20 cellular contexts compared by ENCODE assay signal in the genomic region with DNA sequence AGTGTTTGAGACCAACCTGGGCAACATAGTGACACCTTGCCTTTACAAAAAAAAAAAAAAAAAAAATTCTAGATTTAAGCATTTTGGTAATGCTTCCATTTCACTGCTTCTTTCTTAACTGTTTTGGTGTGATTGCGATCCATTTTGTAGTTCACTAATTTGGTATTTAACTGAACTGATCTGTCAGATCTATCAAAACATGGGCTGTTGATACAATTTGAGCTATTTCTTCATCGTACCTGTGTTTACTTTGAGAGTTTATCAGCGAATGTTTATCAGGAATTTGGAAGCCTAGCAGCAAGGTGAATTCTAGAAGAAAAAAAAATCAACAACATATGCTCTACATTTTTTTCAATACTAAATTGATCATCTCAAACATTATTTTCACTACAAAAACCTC.
DNase-seq lines count a peak whose midpoint lies in the region; ATAC-seq, FAIRE-seq and TF ChIP-seq lines count a peak whose summit lies in the region.
"Had no signal": no experiment of that assay in that cellular context is flagged by ENCODE, and none has a peak within 500 bp of the region (broad histone marks: within the 10 kb centered on the region; RNA-seq: fewer than 3 reads in every experiment).

No MANE protein-coding gene starts in this region.

- peak; percentile 39 for FAIRE-seq in astrocyte (lab: Jason Lieb, UNC)
- FAIRE-seq: A549, D721Med, G401.6, GM12891, GM19239 had no signal

- TF ChIP-seq CTCF in WTC11 (IDR thresholded peaks at IDR 0.05) (no peak), astrocyte (IDR thresholded peaks at IDR 0.05; ENCODE audit: insufficient read depth, low read depth, low read length) (no peak), right lobe of liver (IDR thresholded peaks at IDR 0.05) (no peak)

- POLR2A ChIA-PET in WTC11 (lab: Charles Lee) = no interaction called here

- H3K79me2 ChIP-seq in astrocyte (ENCODE audit: insufficient read depth, low read length) = no peaks in the 10 kb centered on the region

- H3K9ac ChIP-seq in astrocyte (ENCODE audit: low read length) = no peak overlapping the region
- H3K9ac ChIP-seq: BLaER1 treated with 17β-estradiol and CSF1 and Interleukin-3, amounts not matched to agents 10 nM and 100 nM had no signal

- H2AFZ ChIP-seq in astrocyte (ENCODE audit: low read depth, low read length) = no peak overlapping the region

- no peaks in the 10 kb centered on the region for H3K27me3 Mint-ChIP-seq in WTC11 (ENCODE audit: low read depth)
- H3K27me3 Mint-ChIP-seq in astrocyte (ENCODE audit: low read depth, unreplicated experiment) = no peaks in the 10 kb centered on the region
- H3K27me3 Mint-ChIP-seq: B cell; CD4-positive, alpha-beta T cell had no signal

- no peaks in the 10 kb centered on the region for H3K4me1 ChIP-seq in astrocyte (ENCODE audit: insufficient read depth, low read length)
- peaks cover 0 to 11% (median 2%) of the 10 kb centered on the region in 4 donors for H3K4me1 ChIP-seq in right lobe of liver
- H3K4me1 ChIP-seq: A549; BLaER1 treated with 17β-estradiol and CSF1 and Interleukin-3, amounts not matched to agents 10 nM and 100 nM; Caco-2 had no signal

- 14% methylated on average over 3 of the region's 3 CpGs for whole genome bisulfite sequencing in right lobe of liver (ENCODE audit: insufficient coverage, low coverage, low lambda C conversion rate, missing lambda C conversion rate)

- no peak overlapping the region for H3K4me3 ChIP-seq in astrocyte (ENCODE audit: insufficient read depth, low read depth, low read length)
- no peak overlapping the region for H3K4me3 ChIP-seq in right lobe of liver
- H3K4me3 ChIP-seq: A549; BLaER1 treated with 17β-estradiol and CSF1 and Interleukin-3, amounts not matched to agents 10 nM and 100 nM had no signal

- H3K4me3 Mint-ChIP-seq in WTC11 (no peak overlapping the region), astrocyte (ENCODE audit: unreplicated experiment) (no peak overlapping the region)
- H3K4me3 Mint-ChIP-seq: B cell; CD4-positive, alpha-beta T cell; CD8-positive, alpha-beta T cell had no signal

- H3K36me3 Mint-ChIP-seq in WTC11 (no peaks in the 10 kb centered on the region), astrocyte (ENCODE audit: low read depth, unreplicated experiment) (no peaks in the 10 kb centered on the region)
- H3K36me3 Mint-ChIP-seq: CD8-positive, alpha-beta T cell had no signal

- DNase-seq in WTC11 (ENCODE audit: low spot score) = no peak
- DNase-seq in astrocyte (ENCODE audit: low read depth) = no peak
- DNase-seq in right lobe of liver = no peak
- no peak for DNase-seq in glomerular visceral epithelial cell (ENCODE audit: extremely low spot score)
- no peak for DNase-seq in 8988T
- DNase-seq: AML-193; Caco-2; Calu3; CD4-positive, alpha-beta T cell; CD8-positive, alpha-beta T cell; DMS79 treated with DMSO at 0.1 percent for 48 hours; GF-D8 had no signal

- no peaks in the 10 kb centered on the region for H4K20me1 ChIP-seq in astrocyte (ENCODE audit: insufficient read depth, low read length)
- H4K20me1 ChIP-seq: BLaER1 treated with 17β-estradiol and CSF1 and Interleukin-3, amounts not matched to agents 10 nM and 100 nM had no signal

- H3K27ac ChIP-seq in astrocyte (ENCODE audit: low read depth, low read length) (no peak overlapping the region), right lobe of liver (peak overlapping the region in 2 of 3 donors; percentile 19 to 65)
- H3K27ac ChIP-seq: A549; BLaER1 treated with 17β-estradiol and CSF1 and Interleukin-3, amounts not matched to agents 10 nM and 100 nM; C4-2B had no signal

- H3K4me2 ChIP-seq in astrocyte (ENCODE audit: low read length) = no peak overlapping the region
- H3K4me2 ChIP-seq: A549; BLaER1 treated with 17β-estradiol and CSF1 and Interleukin-3, amounts not matched to agents 10 nM and 100 nM had no signal

- H3K9me3 Mint-ChIP-seq in WTC11 = no peaks in the 10 kb centered on the region
- no peaks in the 10 kb centered on the region for H3K9me3 Mint-ChIP-seq in astrocyte (ENCODE audit: unreplicated experiment)

- CTCF ChIA-PET in WTC11 (lab: Charles Lee) = no interaction called here

- H3K9me3 ChIP-seq in astrocyte (ENCODE audit: insufficient read depth, low read depth, low read length) = no peaks in the 10 kb centered on the region
- H3K9me3 ChIP-seq in right lobe of liver = no peaks in the 10 kb centered on the region
- H3K9me3 ChIP-seq: A549, Caco-2 had no signal

- peaks cover 10% of the 10 kb centered on the region for H3K4me1 Mint-ChIP-seq in WTC11
- H3K4me1 Mint-ChIP-seq in astrocyte (ENCODE audit: low read depth, unreplicated experiment) = no peaks in the 10 kb centered on the region
- H3K4me1 Mint-ChIP-seq: B cell had no signal

- ATAC-seq in WTC11 = no peak
- ATAC-seq in right lobe of liver = peak; percentile 81 to 95 (median 89)
- ATAC-seq: A549; CD8-positive, alpha-beta T cell had no signal

- no peak for TF ChIP-seq POLR2A in right lobe of liver (IDR thresholded peaks at IDR 0.05)

- intact Hi-C loops in right lobe of liver (cut with DNase I) = no loop called here

- H3K27ac Mint-ChIP-seq in WTC11 (0 out of 2 replicates have a peak overlapping the region, but pooled peaks have one; percentile 30), astrocyte (ENCODE audit: unreplicated experiment) (no peak overlapping the region)
- H3K27ac Mint-ChIP-seq: B cell; CD4-positive, alpha-beta T cell; CD8-positive, alpha-beta T cell had no signal

- H3K27me3 ChIP-seq in astrocyte (ENCODE audit: insufficient read depth, low read length) = no peaks in the 10 kb centered on the region
- no peaks in the 10 kb centered on the region for H3K27me3 ChIP-seq in right lobe of liver
- H3K27me3 ChIP-seq: BLaER1 treated with 17β-estradiol and CSF1 and Interleukin-3, amounts not matched to agents 10 nM and 100 nM had no signal

- H3K36me3 ChIP-seq in astrocyte (ENCODE audit: insufficient read depth, low read length) = no peaks in the 10 kb centered on the region
- H3K36me3 ChIP-seq in right lobe of liver = no peaks in the 10 kb centered on the region
- H3K36me3 ChIP-seq: BLaER1 treated with 17β-estradiol and CSF1 and Interleukin-3, amounts not matched to agents 10 nM and 100 nM had no signal

TF ChIP-seq in WTC11, 78 proteins besides CTCF, POLR2A, EP300 and RAD21 (continues in another document):
- no peak for TF ChIP-seq NR2C2 (CRISPR knock-in tag; IDR thresholded peaks at IDR 0.05)
- TF ChIP-seq ZBTB21 (CRISPR knock-in tag; IDR thresholded peaks at IDR 0.05; ENCODE audit: borderline replicate concordance) = no peak
- TF ChIP-seq, protein P1, sequence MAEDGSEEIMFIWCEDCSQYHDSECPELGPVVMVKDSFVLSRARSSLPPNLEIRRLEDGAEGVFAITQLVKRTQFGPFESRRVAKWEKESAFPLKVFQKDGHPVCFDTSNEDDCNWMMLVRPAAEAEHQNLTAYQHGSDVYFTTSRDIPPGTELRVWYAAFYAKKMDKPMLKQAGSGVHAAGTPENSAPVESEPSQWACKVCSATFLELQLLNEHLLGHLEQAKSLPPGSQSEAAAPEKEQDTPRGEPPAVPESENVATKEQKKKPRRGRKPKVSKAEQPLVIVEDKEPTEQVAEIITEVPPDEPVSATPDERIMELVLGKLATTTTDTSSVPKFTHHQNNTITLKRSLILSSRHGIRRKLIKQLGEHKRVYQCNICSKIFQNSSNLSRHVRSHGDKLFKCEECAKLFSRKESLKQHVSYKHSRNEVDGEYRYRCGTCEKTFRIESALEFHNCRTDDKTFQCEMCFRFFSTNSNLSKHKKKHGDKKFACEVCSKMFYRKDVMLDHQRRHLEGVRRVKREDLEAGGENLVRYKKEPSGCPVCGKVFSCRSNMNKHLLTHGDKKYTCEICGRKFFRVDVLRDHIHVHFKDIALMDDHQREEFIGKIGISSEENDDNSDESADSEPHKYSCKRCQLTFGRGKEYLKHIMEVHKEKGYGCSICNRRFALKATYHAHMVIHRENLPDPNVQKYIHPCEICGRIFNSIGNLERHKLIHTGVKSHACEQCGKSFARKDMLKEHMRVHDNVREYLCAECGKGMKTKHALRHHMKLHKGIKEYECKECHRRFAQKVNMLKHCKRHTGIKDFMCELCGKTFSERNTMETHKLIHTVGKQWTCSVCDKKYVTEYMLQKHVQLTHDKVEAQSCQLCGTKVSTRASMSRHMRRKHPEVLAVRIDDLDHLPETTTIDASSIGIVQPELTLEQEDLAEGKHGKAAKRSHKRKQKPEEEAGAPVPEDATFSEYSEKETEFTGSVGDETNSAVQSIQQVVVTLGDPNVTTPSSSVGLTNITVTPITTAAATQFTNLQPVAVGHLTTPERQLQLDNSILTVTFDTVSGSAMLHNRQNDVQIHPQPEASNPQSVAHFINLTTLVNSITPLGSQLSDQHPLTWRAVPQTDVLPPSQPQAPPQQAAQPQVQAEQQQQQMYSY (CRISPR knock-in tag; IDR thresholded peaks at IDR 0.05) = no peak
- no peak for TF ChIP-seq FOXK1 (CRISPR knock-in tag; IDR thresholded peaks at IDR 0.05)
- TF ChIP-seq, protein P2, sequence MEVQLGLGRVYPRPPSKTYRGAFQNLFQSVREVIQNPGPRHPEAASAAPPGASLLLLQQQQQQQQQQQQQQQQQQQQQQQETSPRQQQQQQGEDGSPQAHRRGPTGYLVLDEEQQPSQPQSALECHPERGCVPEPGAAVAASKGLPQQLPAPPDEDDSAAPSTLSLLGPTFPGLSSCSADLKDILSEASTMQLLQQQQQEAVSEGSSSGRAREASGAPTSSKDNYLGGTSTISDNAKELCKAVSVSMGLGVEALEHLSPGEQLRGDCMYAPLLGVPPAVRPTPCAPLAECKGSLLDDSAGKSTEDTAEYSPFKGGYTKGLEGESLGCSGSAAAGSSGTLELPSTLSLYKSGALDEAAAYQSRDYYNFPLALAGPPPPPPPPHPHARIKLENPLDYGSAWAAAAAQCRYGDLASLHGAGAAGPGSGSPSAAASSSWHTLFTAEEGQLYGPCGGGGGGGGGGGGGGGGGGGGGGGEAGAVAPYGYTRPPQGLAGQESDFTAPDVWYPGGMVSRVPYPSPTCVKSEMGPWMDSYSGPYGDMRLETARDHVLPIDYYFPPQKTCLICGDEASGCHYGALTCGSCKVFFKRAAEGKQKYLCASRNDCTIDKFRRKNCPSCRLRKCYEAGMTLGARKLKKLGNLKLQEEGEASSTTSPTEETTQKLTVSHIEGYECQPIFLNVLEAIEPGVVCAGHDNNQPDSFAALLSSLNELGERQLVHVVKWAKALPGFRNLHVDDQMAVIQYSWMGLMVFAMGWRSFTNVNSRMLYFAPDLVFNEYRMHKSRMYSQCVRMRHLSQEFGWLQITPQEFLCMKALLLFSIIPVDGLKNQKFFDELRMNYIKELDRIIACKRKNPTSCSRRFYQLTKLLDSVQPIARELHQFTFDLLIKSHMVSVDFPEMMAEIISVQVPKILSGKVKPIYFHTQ (CRISPR knock-in tag; IDR thresholded peaks at IDR 0.05) = no peak
